Comparison of ENCODE assay signal across 1 cellular context in genomic region chr5:173413476-173413982, GRCh38.
A peak's percentile ranks its signal among the peaks of the same experiment; 100 is the strongest.
TF ChIP-seq lines count a peak whose summit lies in the region.

No MANE protein-coding gene starts in this region.

TF ChIP-seq in HepG2, 621 proteins besides CTCF, POLR2A, EP300 and RAD21:
- TF ChIP-seq USF2 (IDR thresholded peaks at IDR 0.05; ENCODE audit: low read depth, low read length) (no peak), USF2 (CRISPR knock-in tag; IDR thresholded peaks at IDR 0.05; ENCODE audit: borderline replicate concordance) (no peak), ZNF329 (CRISPR knock-in tag; IDR thresholded peaks at IDR 0.05; ENCODE audit: low read depth) (peak; percentile 87), KIAA2018 (CRISPR knock-in tag; IDR thresholded peaks at IDR 0.05; ENCODE audit: borderline replicate concordance) (no peak), HNRNPL (IDR thresholded peaks at IDR 0.05; ENCODE audit: low read depth, low read length) (no peak), GMEB2 (CRISPR knock-in tag; IDR thresholded peaks at IDR 0.05; ENCODE audit: low read depth) (no peak), ZMYM2 (CRISPR knock-in tag; IDR thresholded peaks at IDR 0.05) (no peak)
